Comparison of ENCODE assay signal across 23 cellular contexts in the genomic region with DNA sequence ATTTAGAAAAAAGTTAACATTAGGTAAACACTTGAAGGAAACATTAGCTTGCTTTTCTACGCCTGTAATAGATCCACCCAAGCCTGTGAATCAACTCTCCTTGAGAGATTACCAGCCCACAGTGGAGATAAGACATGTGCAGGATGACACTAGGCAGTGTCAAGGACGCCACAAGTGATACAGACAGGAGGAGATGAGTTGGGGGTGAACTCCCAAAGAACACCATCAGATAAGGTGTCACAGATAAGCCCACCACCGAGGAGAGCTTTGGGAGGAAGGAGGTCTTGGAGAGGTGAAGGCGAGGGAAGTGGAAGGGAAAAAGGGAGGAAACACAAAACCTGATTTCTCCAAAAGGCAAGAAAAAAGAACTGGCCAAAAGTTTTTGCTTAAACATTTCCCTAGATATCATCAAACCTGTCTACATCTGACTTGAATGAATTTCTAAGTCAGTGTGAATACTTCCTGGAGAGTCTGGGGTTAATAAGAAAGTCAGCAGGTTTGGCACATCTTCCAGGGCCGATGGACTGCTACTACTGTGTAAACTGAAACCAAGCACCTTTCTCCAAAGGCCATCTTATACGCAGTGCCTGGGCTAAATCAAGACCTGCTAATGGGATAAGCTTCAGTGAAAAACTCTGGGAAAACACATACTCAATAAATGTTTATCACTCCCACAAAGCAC. TPM values are rescaled to one million over a fixed set of nuclear protein-coding genes. Genes with fewer than 3 reads are reported as not detected.
DNase-seq lines count a peak whose midpoint lies in the region; ATAC-seq, FAIRE-seq and TF ChIP-seq lines count a peak whose summit lies in the region.
"Had no signal": no experiment of that assay in that cellular context is flagged by ENCODE, and none has a peak within 500 bp of the region (broad histone marks: within the 10 kb centered on the region; RNA-seq: fewer than 3 reads in every experiment).

No MANE protein-coding gene starts in this region.

- no peaks in the 10 kb centered on the region for H4K20me1 ChIP-seq in K562 (replicated peaks; ENCODE audit: control insufficient read depth, insufficient read depth, low read length)

- H3K27me3 ChIP-seq in K562 (ENCODE audit: control insufficient read depth in 2 of 2, insufficient read depth in 2 of 2, low read length in 2 of 2) (peaks cover 8 to 17% of the 10 kb centered on the region in 2 experiments; a peak in 3 of 5 replicates), right cardiac atrium (ENCODE audit: control insufficient read depth, insufficient read depth) (no peaks in the 10 kb centered on the region), testis (no peaks in the 10 kb centered on the region)
- H3K27me3 ChIP-seq: right lobe of liver had no signal

- H3K9me1 ChIP-seq in K562 (ENCODE audit: control insufficient read depth, insufficient read depth, low read length): no peaks in the 10 kb centered on the region

- H3K36me3 ChIP-seq in K562 (ENCODE audit: control insufficient read depth, insufficient read depth, low read length): no peaks in the 10 kb centered on the region
- H3K36me3 ChIP-seq in testis (ENCODE audit: low read depth, missing control alignments): no peaks in the 10 kb centered on the region
- H3K36me3 ChIP-seq: right lobe of liver had no signal

- POLR2A ChIA-PET in K562 (lab: Yijun Ruan, JAX): interaction anchor here (0.6 to 2.9 kb wide), 12 partner anchors 10 to 213 kb away, joined by 3 to 20 read pairs (median 4); a partner anchor contains a TSS

- DNase-seq in LNCaP clone FGC (ENCODE audit: low read depth) (peak; percentile 49), K562 (ENCODE audit: extremely low read depth in 1 of 4, low spot score in 3 of 4) (peak; percentile 70 to 79 (median 75)), right cardiac atrium (no peak), testis (peak; percentile 29), G401 (ENCODE audit: low spot score) (no peak), NCI-H2107 (lab: John Stamatoyannopoulos, UW) (no peak)
- DNase-seq: activated B cell treated with CpG ODN at 0.5 μM for 24 hours; activated CD4-positive, alpha-beta T cell treated with anti-CD3 and anti-CD28 coated beads, Interleukin-2, amount 50 U/mL, for 48 hours; activated CD8-positive, alpha-beta memory T cell treated with anti-CD3 and anti-CD28 coated beads, Interleukin-2, amount 50 U/mL, for 48 hours; activated naive CD8-positive, alpha-beta T cell treated with anti-CD3 and anti-CD28 coated beads, Interleukin-2, amount 10 ng/mL, durations not matched to agents 7 days and 5 days; DMS53; effector memory CD4-positive, alpha-beta T cell; Kasumi-1; NCI-H1092; NCI-H2029; NCI-H510A; right lobe of liver; stimulated activated CD4-positive, alpha-beta T cell treated with anti-CD3 and anti-CD28 coated beads, Interleukin-15, amount 100 ng/mL, for 24 hours; substantia nigra; T1000 had no signal

- H3K27ac ChIP-seq in K562 (ENCODE audit: extremely low read depth, low read depth, low read length): no peak overlapping the region
- peak overlapping the region; percentile 57 for H3K27ac ChIP-seq in right cardiac atrium (ENCODE audit: low read length)
- H3K27ac ChIP-seq in testis: peak overlapping the region in 1 of 2 donors; percentile 32
- H3K27ac ChIP-seq: right lobe of liver, RWPE1 had no signal

- no peak overlapping the region for H2AFZ ChIP-seq in K562 (ENCODE audit: low read depth, low read length)

- BruUV-seq in K562 (replicated peaks; lab: Mats Ljungman, UMichigan): no TSS peak

- no peak overlapping the region; the same call in 1 of the 2 replicates for H3K4me2 ChIP-seq in K562 (ENCODE audit: insufficient read depth, low read length)

- H3K9me3 ChIP-seq in K562 (replicated peaks; ENCODE audit: control insufficient read depth, insufficient read depth, low read depth, low read length) (no peaks in the 10 kb centered on the region), right cardiac atrium (ENCODE audit: control insufficient read depth, low read length) (no peaks in the 10 kb centered on the region), testis (no peaks in the 10 kb centered on the region)
- H3K9me3 ChIP-seq: right lobe of liver had no signal

- H3K4me1 ChIP-seq in K562 (replicated peaks in 1 of 2; ENCODE audit: control insufficient read depth in 2 of 2, insufficient read depth in 2 of 2, low read length in 2 of 2) (peaks cover 7 to 12% of the 10 kb centered on the region in 2 experiments), right cardiac atrium (ENCODE audit: control insufficient read depth, insufficient read depth, low read length) (no peaks in the 10 kb centered on the region), testis (peaks cover 10% of the 10 kb centered on the region)
- H3K4me1 ChIP-seq: right lobe of liver had no signal

- intact Hi-C loops in K562 (cut with micrococcal nuclease): no loop called here
- intact Hi-C loops in right cardiac atrium (cut with DNase I): no loop called here
- intact Hi-C loops in testis (cut with DNase I; ENCODE audit: low total_unique reads): no loop called here

- H3K9ac ChIP-seq in K562 (ENCODE audit: insufficient read depth in 1 of 2, low read depth in 2 of 2, low read length in 2 of 2): no peak overlapping the region

- peak; percentile 20; the same call in 1 of the 2 replicates for TF ChIP-seq EP300 in K562 (IDR thresholded peaks at IDR 0.05; ENCODE audit: low read length)

- no peak for TF ChIP-seq RAD21 in K562 (CRISPR knock-in tag; conservative IDR thresholded peaks at IDR 0.05 in 1 of 2, IDR thresholded peaks at IDR 0.05 in 1 of 2)

- no peak for TF ChIP-seq CTCF in LNCaP clone FGC (IDR thresholded peaks at IDR 0.05; ENCODE audit: control insufficient read depth, extremely low read depth, insufficient read depth)
- TF ChIP-seq CTCF in K562 (IDR thresholded peaks at IDR 0.05 in 2 of 3, conservative IDR thresholded peaks at IDR 0.05 in 1 of 3; ENCODE audit: insufficient read depth in 2 of 3, low read depth in 1 of 3, low read length in 3 of 3): no peak
- TF ChIP-seq CTCF in testis (IDR thresholded peaks at IDR 0.05): no peak

- TF ChIP-seq POLR2A in K562 (conservative IDR thresholded peaks at IDR 0.05) (no peak), testis (IDR thresholded peaks at IDR 0.05) (no peak)

- ATAC-seq in K562: peak; percentile 77
- peak; percentile 60 to 78 for ATAC-seq in right cardiac atrium
- ATAC-seq in HG02798 (IDR thresholded peaks at IDR 0.05; ENCODE audit: poor library complexity, unreplicated experiment): no peak
- ATAC-seq: esophagus mucosa had no signal

- H3K79me2 ChIP-seq in K562 (ENCODE audit: control insufficient read depth, insufficient read depth, low read length): no peaks in the 10 kb centered on the region

- WGBS in K562 (ENCODE audit: insufficient coverage, low coverage, missing lambda C conversion rate): 7% methylated on average over 6 of the region's 6 CpGs
- WGBS in right cardiac atrium: 51% methylated on average over 6 of the region's 6 CpGs
- WGBS in testis, 2 donors: 24 to 45% methylated on average over 6 of the region's 6 CpGs

- in situ Hi-C loops in K562 (cut with MboI): no loop called here
- in situ Hi-C loops in G401 (cut with HindIII; ENCODE audit: low sequenced_read_pairs): no loop called here

- peak; percentile 37 for FAIRE-seq in K562 (lab: Jason Lieb, UNC)

- H3K4me3 ChIP-seq in LNCaP clone FGC (ENCODE audit: low read depth, low read length): no peak overlapping the region
- no peak overlapping the region for H3K4me3 ChIP-seq in K562
- no peak overlapping the region for H3K4me3 ChIP-seq in right cardiac atrium (ENCODE audit: low read length)
- no peak overlapping the region for H3K4me3 ChIP-seq in testis
- H3K4me3 ChIP-seq: right lobe of liver had no signal

- CTCF ChIA-PET in K562 (lab: Yijun Ruan, JAX; ENCODE audit: low intra/inter-chr PET ratio): no interaction called here

TF ChIP-seq in K562, 482 proteins besides CTCF, POLR2A, EP300 and RAD21 (continues in another document):
- TF ChIP-seq PTRF (tag; IDR thresholded peaks at IDR 0.05) (no peak), FOXJ2 (tag; IDR thresholded peaks at IDR 0.05) (0 out of 2 replicates have a peak, but pooled peaks have one; percentile 14), RFX5 (IDR thresholded peaks at IDR 0.05; ENCODE audit: low read depth, low read length) (no peak), MEF2D (tag; conservative IDR thresholded peaks at IDR 0.05; ENCODE audit: low read depth) (no peak), ARID2 (IDR thresholded peaks at IDR 0.05) (no peak), ZBTB8A (IDR thresholded peaks at IDR 0.05; ENCODE audit: partially characterized antibody) (no peak), HEY1 (CRISPR knock-in tag; IDR thresholded peaks at IDR 0.05; ENCODE audit: borderline replicate concordance) (no peak)

RNA-seq across cellular contexts. Expression of a gene that starts 15.5 kb away (rescaled TPM):
- total RNA-seq in K562 (2011; cell fraction: chromatin; rRNA removed; ENCODE audit: low replicate concordance): 78.7 and 79.9 TPM in 2 replicates
- 32.0 and 34.7 TPM in 2 replicates for total RNA-seq in K562 (2011; cell fraction: nucleolus; rRNA removed)
- total RNA-seq in K562 (2011; cell fraction: nucleoplasm; rRNA removed): 23.7 and 38.1 TPM in 2 replicates
- 4.3 and 5.4 TPM in 2 replicates for total RNA-seq in K562 (2014; rRNA removed)
- total RNA-seq in K562 (2014; rRNA removed; fragmentation: Illumina TruSeq; extraction: Trizol): 4.2 and 4.6 TPM in 2 replicates
- 3.6 and 4.5 TPM in 2 replicates for total RNA-seq in K562 (2015; rRNA removed; fragmentation: Illumina TruSeq; extraction: Trizol)
- 8.5 and 8.8 TPM in 2 replicates for total RNA-seq in K562 (2021)
- 11.7 and 17.0 TPM in 2 replicates for polyA plus RNA-seq in K562 (2011; rRNA removed)
- 10.3 and 14.5 TPM in 2 replicates for polyA plus RNA-seq in K562 (2011; cell fraction: cytosol; rRNA removed)
- polyA plus RNA-seq in K562 (2011; cell fraction: nucleus; rRNA removed): 41.1 and 49.0 TPM in 2 replicates
- polyA plus RNA-seq in K562 (2012): 5.7 and 18.7 TPM in 2 replicates
- polyA plus RNA-seq in K562 (2014; fragmentation: Illumina TruSeq; extraction: Trizol): 4.3 and 5.0 TPM in 2 replicates
- polyA plus RNA-seq in K562 (2014; fragmentation: Nextera tagmentation; extraction: Ambion mirVana): 1 to 10 TPM; 1.1 to 2.1 TPM
- 5.8 and 8.8 TPM in 2 replicates for polyA plus RNA-seq in K562 (2014; rRNA removed)
- polyA minus RNA-seq in K562 (2011; rRNA and poly(A)+ RNA removed): 25.0 and 27.6 TPM in 2 replicates
- 12.9 and 15.0 TPM in 2 replicates for polyA minus RNA-seq in K562 (2011; cell fraction: cytosol; rRNA and poly(A)+ RNA removed)
- 18.0 and 35.4 TPM in 2 replicates for polyA minus RNA-seq in K562 (2011; cell fraction: nucleus; rRNA and poly(A)+ RNA removed)
- total RNA-seq in right cardiac atrium: 10 to 100 TPM; 16.6 to 26.7 (median 21.7) TPM
- 19.7 TPM for polyA plus RNA-seq in right cardiac atrium
- 10 to 100 TPM; 46.6 to 54.4 TPM for total RNA-seq in testis
- polyA plus RNA-seq in testis (ENCODE audit: insufficient read depth, low read depth, low replicate concordance): 107 TPM
- total RNA-seq in G401 (2014; rRNA removed; shearing (Covaris generic)): 4.9 and 9.4 TPM in 2 replicates

Comparison
In these comparisons a context has a peak if more than half of its experiments do, and no peak if none do; other contexts are left out.
1. DNase-seq: peak in LNCaP clone FGC (single experiment), K562 (4 of 4) and testis (single experiment); none in right cardiac atrium (0 of 3), G401 (single experiment) and NCI-H2107 (single experiment).